In genomic region chr17:81932333-81932983, GRCh38 we compare ENCODE assay signal across 1 cellular context.
TF ChIP-seq lines count a peak whose summit lies in the region.

No MANE protein-coding gene starts in this region.

TF ChIP-seq in IMR-90, 13 proteins besides CTCF, POLR2A, EP300 and RAD21:
- TF ChIP-seq MAZ (IDR thresholded peaks at IDR 0.05; ENCODE audit: borderline replicate concordance, low read depth, low read length) (no peak), BHLHE40 (IDR thresholded peaks at IDR 0.05; ENCODE audit: low read depth, low read length) (no peak), CEBPB (IDR thresholded peaks at IDR 0.05; ENCODE audit: low read depth, low read length) (no peak), CHD1 (IDR thresholded peaks at IDR 0.05; ENCODE audit: low read depth, low read length) (no peak), SMC3 (IDR thresholded peaks at IDR 0.05; ENCODE audit: low read depth, low read length) (no peak), NFE2L2 (IDR thresholded peaks at IDR 0.05; ENCODE audit: low read depth, low read length) (no peak), RCOR1 (IDR thresholded peaks at IDR 0.05; ENCODE audit: insufficient replicate concordance, low read length) (no peak), MAFK (IDR thresholded peaks at IDR 0.05; ENCODE audit: low read depth, low read length) (no peak), USF2 (IDR thresholded peaks at IDR 0.05; ENCODE audit: low read depth, low read length) (no peak), MXI1 (IDR thresholded peaks at IDR 0.05; ENCODE audit: borderline replicate concordance, low read depth, low read length) (no peak), FOS (IDR thresholded peaks at IDR 0.05; ENCODE audit: low read depth, low read length) (no peak), ELK1 (IDR thresholded peaks at IDR 0.05; ENCODE audit: borderline replicate concordance, low read depth, low read length) (no peak), RFX5 (IDR thresholded peaks at IDR 0.05; ENCODE audit: low read depth, low read length) (no peak)
TF ChIP-seq in IMR-90: peak in this region for 0.
